Comparison of ENCODE assay signal across 8 cellular contexts in genomic region chr5:135034186-135034962, GRCh38. TPM values are rescaled to one million over a fixed set of nuclear protein-coding genes. Genes with fewer than 3 reads are reported as not detected.
DNase-seq lines count a peak whose midpoint lies in the region; ATAC-seq, FAIRE-seq and TF ChIP-seq lines count a peak whose summit lies in the region.

TSS of gene PITX1 (minus strand) at chr5:135034228. CDS start at chr5:135033881, 347 bp downstream.

- H3K9me2 ChIP-seq in OCI-LY1 (ENCODE audit: low read depth, low read length): no peaks in the 10 kb centered on the region

- intact Hi-C loops in left colon (cut with DNase I, micrococcal nuclease): loop anchor here (5.0 kb wide), 2 partner anchors 153 to 158 kb away; no protein-coding TSS in a partner anchor

- H3K9ac ChIP-seq in OCI-LY1 (ENCODE audit: low read length): peak within 1 kb of the TSS; percentile 98

- H4K20me1 ChIP-seq in OCI-LY1 (ENCODE audit: insufficient read depth, low read length): no peaks in the 10 kb centered on the region

- H3K9me3 ChIP-seq in OCI-LY1 (ENCODE audit: low read length): no peaks in the 10 kb centered on the region

- no peak for DNase-seq in astrocyte of the spinal cord (ENCODE audit: low read depth, low spot score)
- DNase-seq in left colon: peak; percentile 51 to 71
- peak; percentile 52 for DNase-seq in stimulated activated naive CD8-positive, alpha-beta T cell treated with anti-CD3 and anti-CD28 coated beads, Interleukin-15, Interleukin-2, amounts not matched to agents 100 U/mL and 50 U/mL, for 24 hours
- no peak for DNase-seq in GM19239 (ENCODE audit: insufficient read length, low spot score)

- H3K36me3 ChIP-seq in OCI-LY1 (ENCODE audit: insufficient read depth, low read length): peaks cover 12% of the 10 kb centered on the region

- H3K79me2 ChIP-seq in OCI-LY1 (ENCODE audit: insufficient read depth, low read length): peaks cover 36% of the 10 kb centered on the region

- H3F3A ChIP-seq in OCI-LY1 (ENCODE audit: insufficient read depth, low read length): no peaks in the 10 kb centered on the region; the same call in 1 of the 2 replicates

- in situ Hi-C loops in astrocyte of the spinal cord (cut with HindIII; ENCODE audit: low sequenced_read_pairs): no loop called here

- FAIRE-seq in GM19239 (lab: Jason Lieb, UNC): no peak

- H3K4me3 ChIP-seq in OCI-LY1 (ENCODE audit: low read depth, low read length, poor library complexity, severe bottlenecking) (peak within 1 kb of the TSS; percentile 98), astrocyte of the spinal cord (ENCODE audit: low read depth, low read length) (peak within 1 kb of the TSS; percentile 20)

- H3K4me1 ChIP-seq in OCI-LY1 (ENCODE audit: insufficient read depth, low read length, severe bottlenecking): peaks cover 28% of the 10 kb centered on the region

- ATAC-seq in HG02798 (IDR thresholded peaks at IDR 0.05; ENCODE audit: poor library complexity, unreplicated experiment) (peak; percentile 36), left colon (peak; percentile 65), HG02610 (IDR thresholded peaks at IDR 0.05; ENCODE audit: unreplicated experiment) (no peak)
- peak; percentile 21 for ATAC-seq in stimulated activated naive CD8-positive, alpha-beta T cell treated with anti-CD3 and anti-CD28 coated beads, Interleukin-15, Interleukin-2, amounts not matched to agents 100 U/mL and 50 U/mL, for 24 hours

- H3K27ac ChIP-seq in C4-2B: peak within 1 kb of the TSS; percentile 93
- peak within 1 kb of the TSS; percentile 68 for H3K27ac ChIP-seq in OCI-LY1 (ENCODE audit: low read depth, low read length, poor library complexity, severe bottlenecking)

- no peak for TF ChIP-seq CTCF in C4-2B (conservative IDR thresholded peaks at IDR 0.05)
- no peak for TF ChIP-seq CTCF in OCI-LY1 (IDR thresholded peaks at IDR 0.05; ENCODE audit: low read length)
- TF ChIP-seq CTCF in astrocyte of the spinal cord (IDR thresholded peaks at IDR 0.05; ENCODE audit: low read depth, low read length): no peak

- H3K4me2 ChIP-seq in OCI-LY1 (ENCODE audit: low read length): peak within 1 kb of the TSS; percentile 87

- H3K27me3 ChIP-seq in OCI-LY1 (ENCODE audit: insufficient read depth, low read length): no peaks in the 10 kb centered on the region; the same call in 1 of the 2 replicates

- no peak within 1 kb of the TSS for H2AFZ ChIP-seq in OCI-LY1 (ENCODE audit: low read length)

RNA-seq across cellular contexts. Expression of gene PITX1, which starts in this region (rescaled TPM):
- 10 to 100 TPM in 1 of 2 donors, 1 to 10 TPM in 1; 6.2 to 12.3 TPM for total RNA-seq in left colon

Comparison
In these comparisons a context has a peak if more than half of its experiments do, and no peak if none do; other contexts are left out.
1. DNase-seq: peak in left colon (2 of 2) and stimulated activated naive CD8-positive, alpha-beta T cell treated with anti-CD3 and anti-CD28 coated beads, Interleukin-15, Interleukin-2, amounts not matched to agents 100 U/mL and 50 U/mL, for 24 hours (single experiment); none in astrocyte of the spinal cord (single experiment) and GM19239 (single experiment).